In the genomic region with DNA sequence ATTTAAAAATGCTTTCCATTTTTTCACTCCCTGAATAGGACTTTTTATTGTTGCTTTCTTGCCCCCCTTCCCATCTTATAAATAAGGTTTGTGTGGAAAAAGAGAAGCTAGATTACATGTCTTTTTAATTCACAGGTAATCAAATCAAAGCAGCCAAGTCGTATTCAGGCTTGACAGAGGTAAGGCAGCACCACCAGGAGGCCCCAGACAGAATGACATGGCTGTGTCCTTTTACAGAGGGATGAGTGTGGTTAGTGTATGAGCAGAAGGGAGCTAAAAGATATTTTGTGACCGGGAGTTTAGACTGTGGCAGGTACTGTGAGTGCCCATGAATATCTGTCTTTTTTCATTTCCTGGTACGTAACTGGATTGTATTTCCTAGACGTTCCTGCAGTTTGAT, we compare ENCODE assay signal across 1 cellular context.
TF ChIP-seq lines count a peak whose summit lies in the region.

No MANE protein-coding gene starts in this region.

TF ChIP-seq in SK-N-SH, 30 proteins besides CTCF, POLR2A, EP300 and RAD21 (continued from another document):
- TF ChIP-seq, protein P1, sequence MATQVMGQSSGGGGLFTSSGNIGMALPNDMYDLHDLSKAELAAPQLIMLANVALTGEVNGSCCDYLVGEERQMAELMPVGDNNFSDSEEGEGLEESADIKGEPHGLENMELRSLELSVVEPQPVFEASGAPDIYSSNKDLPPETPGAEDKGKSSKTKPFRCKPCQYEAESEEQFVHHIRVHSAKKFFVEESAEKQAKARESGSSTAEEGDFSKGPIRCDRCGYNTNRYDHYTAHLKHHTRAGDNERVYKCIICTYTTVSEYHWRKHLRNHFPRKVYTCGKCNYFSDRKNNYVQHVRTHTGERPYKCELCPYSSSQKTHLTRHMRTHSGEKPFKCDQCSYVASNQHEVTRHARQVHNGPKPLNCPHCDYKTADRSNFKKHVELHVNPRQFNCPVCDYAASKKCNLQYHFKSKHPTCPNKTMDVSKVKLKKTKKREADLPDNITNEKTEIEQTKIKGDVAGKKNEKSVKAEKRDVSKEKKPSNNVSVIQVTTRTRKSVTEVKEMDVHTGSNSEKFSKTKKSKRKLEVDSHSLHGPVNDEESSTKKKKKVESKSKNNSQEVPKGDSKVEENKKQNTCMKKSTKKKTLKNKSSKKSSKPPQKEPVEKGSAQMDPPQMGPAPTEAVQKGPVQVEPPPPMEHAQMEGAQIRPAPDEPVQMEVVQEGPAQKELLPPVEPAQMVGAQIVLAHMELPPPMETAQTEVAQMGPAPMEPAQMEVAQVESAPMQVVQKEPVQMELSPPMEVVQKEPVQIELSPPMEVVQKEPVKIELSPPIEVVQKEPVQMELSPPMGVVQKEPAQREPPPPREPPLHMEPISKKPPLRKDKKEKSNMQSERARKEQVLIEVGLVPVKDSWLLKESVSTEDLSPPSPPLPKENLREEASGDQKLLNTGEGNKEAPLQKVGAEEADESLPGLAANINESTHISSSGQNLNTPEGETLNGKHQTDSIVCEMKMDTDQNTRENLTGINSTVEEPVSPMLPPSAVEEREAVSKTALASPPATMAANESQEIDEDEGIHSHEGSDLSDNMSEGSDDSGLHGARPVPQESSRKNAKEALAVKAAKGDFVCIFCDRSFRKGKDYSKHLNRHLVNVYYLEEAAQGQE (IDR thresholded peaks at IDR 0.05; ENCODE audit: low read depth, low read length), result no peak
- TF ChIP-seq RFX5 (IDR thresholded peaks at IDR 0.05; ENCODE audit: low read length) (no peak), TEAD4 (IDR thresholded peaks at IDR 0.05; ENCODE audit: borderline replicate concordance, insufficient read depth) (no peak), ELF1 (IDR thresholded peaks at IDR 0.05) (no peak), FOXM1 (IDR thresholded peaks at IDR 0.05; ENCODE audit: low read depth) (no peak), GATA2 (CRISPR knock-in tag; IDR thresholded peaks at IDR 0.05) (no peak), NRF1 (IDR thresholded peaks at IDR 0.05; ENCODE audit: low read depth, low read length) (no peak), TAF1 (IDR thresholded peaks at IDR 0.05; ENCODE audit: borderline replicate concordance, low read depth, low read length) (no peak), RXRA (IDR thresholded peaks at IDR 0.05; ENCODE audit: borderline replicate concordance, low read depth) (no peak)
- TF ChIP-seq, protein P2, sequence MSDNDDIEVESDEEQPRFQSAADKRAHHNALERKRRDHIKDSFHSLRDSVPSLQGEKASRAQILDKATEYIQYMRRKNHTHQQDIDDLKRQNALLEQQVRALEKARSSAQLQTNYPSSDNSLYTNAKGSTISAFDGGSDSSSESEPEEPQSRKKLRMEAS (IDR thresholded peaks at IDR 0.05; ENCODE audit: low read depth), result no peak
